ENCODE assay signal across 22 cellular contexts in genomic region chr1:183276386-183276785, GRCh38.
DNase-seq lines count a peak whose midpoint lies in the region.
"Had no signal": no experiment of that assay in that cellular context is flagged by ENCODE, and none has a peak within 500 bp of the region (broad histone marks: within the 10 kb centered on the region; RNA-seq: fewer than 3 reads in every experiment).

No MANE protein-coding gene starts in this region.

- peak overlapping the region; percentile 52 for H2BK120ac ChIP-seq in trophoblast cell (ENCODE audit: insufficient read depth, low read length, poor library complexity)

- peaks cover 31 to 48% (median 43%) of the 10 kb centered on the region in 10 experiments for H3K4me1 ChIP-seq in BLaER1 treated with 17β-estradiol and CSF1 and Interleukin-3, amounts not matched to agents 10 nM and 100 nM
- peaks cover 34 to 51% of the 10 kb centered on the region in 2 experiments for H3K4me1 ChIP-seq in trophoblast cell (ENCODE audit: control insufficient read depth in 1 of 2, insufficient read depth in 2 of 2, low read length in 2 of 2)

- no peak overlapping the region for H2AK5ac ChIP-seq in trophoblast cell (ENCODE audit: low read length)

- peak overlapping the region; percentile 27 for H4K8ac ChIP-seq in trophoblast cell (ENCODE audit: low read depth, low read length)

- H3K18ac ChIP-seq in trophoblast cell (ENCODE audit: low read length), result peak overlapping the region; percentile 19

- peak overlapping the region; percentile 45 for H3K14ac ChIP-seq in trophoblast cell (ENCODE audit: low read length)

- peaks cover 54% of the 10 kb centered on the region for H3K79me1 ChIP-seq in trophoblast cell (ENCODE audit: low read length)

- H3K9me3 ChIP-seq in BLaER1 treated with 17β-estradiol and CSF1 and Interleukin-3, amounts not matched to agents 10 nM and 100 nM (replicated peaks in 1 of 11), result no peaks in the 10 kb centered on the region
- no peaks in the 10 kb centered on the region for H3K9me3 ChIP-seq in trophoblast cell (ENCODE audit: insufficient read depth, low read depth, low read length)
- H3K9me3 ChIP-seq: pancreas had no signal

- H4K20me1 ChIP-seq in BLaER1 treated with 17β-estradiol and CSF1 and Interleukin-3, amounts not matched to agents 10 nM and 100 nM, result no peaks in the 10 kb centered on the region

- peak overlapping the region in 4 of 11 experiments; percentile 29 to 58 (median 37); a peak in 4 of 22 replicates for H3K27ac ChIP-seq in BLaER1 treated with 17β-estradiol and CSF1 and Interleukin-3, amounts not matched to agents 10 nM and 100 nM
- H3K27ac ChIP-seq in trophoblast cell (ENCODE audit: low read depth, low read length), result peak overlapping the region; percentile 84
- H3K27ac ChIP-seq: pancreas had no signal

- no peak overlapping the region for H4K12ac ChIP-seq in trophoblast cell (ENCODE audit: low read depth, low read length)

- no peak overlapping the region for H3K4ac ChIP-seq in trophoblast cell (ENCODE audit: low read depth, low read length)

- no CpG with 5 or more reads among the region's 7 CpGs for WGBS in trophoblast cell (ENCODE audit: extremely low coverage, insufficient coverage, insufficient read length)

- no peak overlapping the region for H3K4me3 ChIP-seq in BLaER1 treated with 17β-estradiol and CSF1 and Interleukin-3, amounts not matched to agents 10 nM and 100 nM
- H3K4me3 ChIP-seq in trophoblast cell (ENCODE audit: low read depth, low read length), result no peak overlapping the region
- H3K4me3 ChIP-seq: pancreas had no signal

- no peaks in the 10 kb centered on the region for H3K36me3 ChIP-seq in BLaER1 treated with 17β-estradiol and CSF1 and Interleukin-3, amounts not matched to agents 10 nM and 100 nM
- no peaks in the 10 kb centered on the region for H3K36me3 ChIP-seq in trophoblast cell (ENCODE audit: control insufficient read depth in 1 of 2, insufficient read depth in 2 of 2, low read length in 2 of 2)
- H3K36me3 ChIP-seq: pancreas had no signal

- peak overlapping the region; percentile 37 for H2BK12ac ChIP-seq in trophoblast cell (ENCODE audit: low read length)

- no peak overlapping the region for H3K9ac ChIP-seq in BLaER1 treated with 17β-estradiol and CSF1 and Interleukin-3, amounts not matched to agents 10 nM and 100 nM
- H3K9ac ChIP-seq in trophoblast cell (ENCODE audit: low read length), result no peak overlapping the region

- no peak overlapping the region for H3K23ac ChIP-seq in trophoblast cell (ENCODE audit: low read length)

- H3K79me2 ChIP-seq in trophoblast cell (ENCODE audit: control insufficient read depth, insufficient read depth, low read length, poor library complexity), result peaks cover 3% of the 10 kb centered on the region

- peak overlapping the region; percentile 73 for H2BK5ac ChIP-seq in trophoblast cell (ENCODE audit: low read depth, low read length, poor library complexity)

- DNase-seq in M059J (ENCODE audit: low read depth) (peak; percentile 86), iPS-NIHi7 (ENCODE audit: extremely low spot score) (peak; percentile 19), trophoblast cell (peak; percentile 99 to 100), A172 (ENCODE audit: low spot score) (no peak), SKM-1 (lab: John Stamatoyannopoulos, UW; ENCODE audit: unreplicated experiment) (no peak), NOMO-1 (lab: John Stamatoyannopoulos, UW; ENCODE audit: unreplicated experiment in 2 of 2) (no peak), OCI-M1 (lab: John Stamatoyannopoulos, UW) (no peak)
- DNase-seq: activated CD4-positive, alpha-beta T cell treated with anti-CD3 and anti-CD28 coated beads, Interleukin-2, amount 50 U/mL, for 4 hours; activated naive CD8-positive, alpha-beta T cell treated with anti-CD3 and anti-CD28 coated beads, Interleukin-2, amount 10 ng/mL, durations not matched to agents 7 days and 5 days; CD4-positive, CD25-positive, alpha-beta regulatory T cell; effector CD8-positive, alpha-beta T cell; hypothalamus; Karpas-422; kidney glomerular epithelial cell; naive B cell; NCI-H1048; NCI-H2029; NCI-H345; NK-92 treated with Interleukin-12 subunit alpha and Interleukin-12 subunit beta, amount 100 ng/mL, for 24 hours; pancreas; substantia nigra had no signal

- no peak overlapping the region for H2AFZ ChIP-seq in trophoblast cell (ENCODE audit: insufficient read depth, low read length, poor library complexity)

- H3K4me2 ChIP-seq in BLaER1 treated with 17β-estradiol and CSF1 and Interleukin-3, amounts not matched to agents 10 nM and 100 nM, result peak overlapping the region in 10 of 11 experiments; percentile 14 to 66 (median 44); a peak in 18 of 22 replicates
- peak overlapping the region; percentile 20 for H3K4me2 ChIP-seq in trophoblast cell (ENCODE audit: low read length)

- H3K27me3 ChIP-seq in BLaER1 treated with 17β-estradiol and CSF1 and Interleukin-3, amounts not matched to agents 10 nM and 100 nM, result no peaks in the 10 kb centered on the region
- no peaks in the 10 kb centered on the region for H3K27me3 ChIP-seq in trophoblast cell (ENCODE audit: insufficient read depth, low read length)
- H3K27me3 ChIP-seq: pancreas had no signal

- peak overlapping the region; percentile 79 for H4K91ac ChIP-seq in trophoblast cell (ENCODE audit: low read depth, low read length)

Comparison
In these comparisons a context has a peak if more than half of its experiments do, and no peak if none do; other contexts are left out.
1. DNase-seq: peak in M059J (single experiment), iPS-NIHi7 (single experiment) and trophoblast cell (2 of 2); none in A172 (single experiment), SKM-1 (single experiment), NOMO-1 (0 of 2) and OCI-M1 (single experiment).